ENCODE assay signal across 12 cellular contexts in the genomic region with DNA sequence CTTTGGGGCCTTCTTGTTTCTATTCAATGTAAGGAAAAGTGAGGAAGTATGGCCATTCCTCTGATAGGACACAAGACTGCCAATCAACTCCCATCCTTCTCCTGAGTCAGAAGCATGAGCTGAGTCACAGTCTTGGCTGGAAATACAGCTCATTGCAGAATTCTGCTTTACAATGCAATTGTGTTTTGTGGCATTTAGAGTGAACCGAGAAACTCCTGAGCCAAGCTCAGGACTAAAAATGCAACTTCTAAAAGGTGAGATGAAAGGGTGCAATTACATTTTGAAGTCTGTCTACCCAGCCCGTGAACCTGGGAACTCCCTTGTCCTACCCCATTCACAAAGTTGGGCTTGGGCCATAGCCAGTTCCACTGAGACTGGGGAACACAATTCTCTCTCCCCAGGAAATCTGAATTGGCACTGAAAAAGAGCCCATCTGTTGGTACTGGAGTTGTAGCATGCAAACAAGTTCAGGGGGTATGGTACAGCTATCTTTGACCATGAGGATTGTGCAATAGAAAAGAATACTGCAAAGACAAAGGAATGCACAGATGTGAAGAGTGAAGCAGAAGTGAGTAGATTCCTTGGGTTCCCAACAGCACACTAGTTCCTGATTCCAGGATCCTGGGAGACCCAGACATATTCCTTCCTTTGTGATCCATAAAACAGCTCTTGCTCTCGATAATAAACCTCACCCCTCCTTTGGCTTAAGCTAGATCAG. TPM values are rescaled to one million over a fixed set of nuclear protein-coding genes. Genes with fewer than 3 reads are reported as not detected.
DNase-seq lines count a peak whose midpoint lies in the region; ATAC-seq and TF ChIP-seq lines count a peak whose summit lies in the region.
"Had no signal": no experiment of that assay in that cellular context is flagged by ENCODE, and none has a peak within 500 bp of the region (broad histone marks: within the 10 kb centered on the region; RNA-seq: fewer than 3 reads in every experiment).

No MANE protein-coding gene starts in this region.

- H3K27ac Mint-ChIP-seq in activated CD4-positive, alpha-beta memory T cell treated with anti-CD3 and anti-CD28 coated beads for 36 hours: peak overlapping the region; percentile 51
- H3K27ac Mint-ChIP-seq in activated CD4-positive, alpha-beta memory T cell treated with anti-CD3 and anti-CD28 coated beads, Interleukin-2, amount 10 ng/mL, durations not matched to agents 7 days and 5 days: no peak overlapping the region
- peak overlapping the region; percentile 38 for H3K27ac Mint-ChIP-seq in chondrocyte (ENCODE audit: unreplicated experiment)
- no peak overlapping the region for H3K27ac Mint-ChIP-seq in GM23338

- H4K20me1 ChIP-seq in GM23338 (replicated peaks; ENCODE audit: insufficient read depth): no peaks in the 10 kb centered on the region

- POLR2A ChIA-PET in activated CD4-positive, alpha-beta memory T cell treated with anti-CD3 and anti-CD28 coated beads for 36 hours (lab: Charles Lee): interaction anchor here (1.3 kb wide), 1 partner anchor 23 kb away, joined by 6 read pairs; no protein-coding TSS in a partner anchor
- POLR2A ChIA-PET in activated CD4-positive, alpha-beta memory T cell treated with anti-CD3 and anti-CD28 coated beads, Interleukin-2, amount 10 ng/mL, durations not matched to agents 7 days and 5 days (lab: Charles Lee): no interaction called here

- peaks cover 6% of the 10 kb centered on the region; the same call in 1 of the 2 replicates for H3K4me1 ChIP-seq in GM23338 (ENCODE audit: insufficient read depth)

- peaks cover 1% of the 10 kb centered on the region for H3K36me3 Mint-ChIP-seq in activated CD4-positive, alpha-beta memory T cell treated with anti-CD3 and anti-CD28 coated beads for 36 hours
- peaks cover 59% of the 10 kb centered on the region for H3K36me3 Mint-ChIP-seq in activated CD4-positive, alpha-beta memory T cell treated with anti-CD3 and anti-CD28 coated beads, Interleukin-2, amount 10 ng/mL, durations not matched to agents 7 days and 5 days (ENCODE audit: low read depth)
- H3K36me3 Mint-ChIP-seq in chondrocyte (ENCODE audit: low read depth) (peaks cover 6% of the 10 kb centered on the region), GM23338 (ENCODE audit: low read depth) (no peaks in the 10 kb centered on the region)

- no peak overlapping the region for H3K4me3 ChIP-seq in skeletal muscle cell (ENCODE audit: low read depth, low read length)
- no peak overlapping the region for H3K4me3 ChIP-seq in GM23338
- H3K4me3 ChIP-seq: lung, skin epidermis had no signal

- no peak overlapping the region for H3K4me3 Mint-ChIP-seq in activated CD4-positive, alpha-beta memory T cell treated with anti-CD3 and anti-CD28 coated beads for 36 hours
- H3K4me3 Mint-ChIP-seq in activated CD4-positive, alpha-beta memory T cell treated with anti-CD3 and anti-CD28 coated beads, Interleukin-2, amount 10 ng/mL, durations not matched to agents 7 days and 5 days: no peak overlapping the region
- no peak overlapping the region for H3K4me3 Mint-ChIP-seq in chondrocyte (ENCODE audit: unreplicated experiment)
- no peak overlapping the region for H3K4me3 Mint-ChIP-seq in GM23338

- intact Hi-C loops in activated CD4-positive, alpha-beta memory T cell treated with anti-CD3 and anti-CD28 coated beads for 36 hours (cut with micrococcal nuclease): loop anchor here (1.0 kb wide), 1 partner anchor 17 kb away; no protein-coding TSS in a partner anchor

- H3K36me3 ChIP-seq in GM23338 (ENCODE audit: insufficient read depth): no peaks in the 10 kb centered on the region
- H3K36me3 ChIP-seq: WERI-Rb-1 had no signal

- H3F3A ChIP-seq in GM23338 (replicated peaks; ENCODE audit: low read depth): no peaks in the 10 kb centered on the region

- no peak overlapping the region for H2AFZ ChIP-seq in GM23338

- no peak for TF ChIP-seq CTCF in chondrocyte (IDR thresholded peaks at IDR 0.05)
- TF ChIP-seq CTCF in GM23338 (conservative IDR thresholded peaks at IDR 0.05; ENCODE audit: low read depth in 2 of 2): no peak

- peaks cover 13% of the 10 kb centered on the region for H3K4me1 Mint-ChIP-seq in activated CD4-positive, alpha-beta memory T cell treated with anti-CD3 and anti-CD28 coated beads for 36 hours (ENCODE audit: low read depth)
- H3K4me1 Mint-ChIP-seq in activated CD4-positive, alpha-beta memory T cell treated with anti-CD3 and anti-CD28 coated beads, Interleukin-2, amount 10 ng/mL, durations not matched to agents 7 days and 5 days: peaks cover 18% of the 10 kb centered on the region
- peaks cover 7% of the 10 kb centered on the region for H3K4me1 Mint-ChIP-seq in chondrocyte (ENCODE audit: low read depth)
- peaks cover 14% of the 10 kb centered on the region for H3K4me1 Mint-ChIP-seq in GM23338

- no peak overlapping the region for H3K27ac ChIP-seq in GM23338 (ENCODE audit: low read depth)
- H3K27ac ChIP-seq: WERI-Rb-1 had no signal

- no peaks in the 10 kb centered on the region for H3K79me2 ChIP-seq in GM23338 (replicated peaks; ENCODE audit: insufficient read depth)

- no peaks in the 10 kb centered on the region for H3K9me3 Mint-ChIP-seq in activated CD4-positive, alpha-beta memory T cell treated with anti-CD3 and anti-CD28 coated beads for 36 hours
- no peaks in the 10 kb centered on the region for H3K9me3 Mint-ChIP-seq in activated CD4-positive, alpha-beta memory T cell treated with anti-CD3 and anti-CD28 coated beads, Interleukin-2, amount 10 ng/mL, durations not matched to agents 7 days and 5 days
- peaks cover 20% of the 10 kb centered on the region for H3K9me3 Mint-ChIP-seq in chondrocyte (ENCODE audit: low read depth)
- no peaks in the 10 kb centered on the region for H3K9me3 Mint-ChIP-seq in GM23338

- ATAC-seq in GM23338: no peak

- H3K27me3 Mint-ChIP-seq in activated CD4-positive, alpha-beta memory T cell treated with anti-CD3 and anti-CD28 coated beads for 36 hours: no peaks in the 10 kb centered on the region
- no peaks in the 10 kb centered on the region for H3K27me3 Mint-ChIP-seq in activated CD4-positive, alpha-beta memory T cell treated with anti-CD3 and anti-CD28 coated beads, Interleukin-2, amount 10 ng/mL, durations not matched to agents 7 days and 5 days
- H3K27me3 Mint-ChIP-seq in chondrocyte (ENCODE audit: low read depth) (no peaks in the 10 kb centered on the region), GM23338 (ENCODE audit: insufficient read depth, low read depth, poor library complexity) (peaks cover 5% of the 10 kb centered on the region)

- H3K4me2 ChIP-seq in GM23338: no peak overlapping the region

- CTCF ChIA-PET in activated CD4-positive, alpha-beta memory T cell treated with anti-CD3 and anti-CD28 coated beads for 36 hours (lab: Charles Lee): interaction anchor here (0.6 to 1.8 kb wide), 4 partner anchors 12 to 400 kb away, joined by 3 to 7 read pairs (median 4); no protein-coding TSS in a partner anchor
- CTCF ChIA-PET in activated CD4-positive, alpha-beta memory T cell treated with anti-CD3 and anti-CD28 coated beads, Interleukin-2, amount 10 ng/mL, durations not matched to agents 7 days and 5 days (lab: Charles Lee): interaction anchor here (1.1 to 1.6 kb wide), 2 partner anchors 11 to 23 kb away, joined by 3 to 6 read pairs; no protein-coding TSS in a partner anchor

- H3K9me2 ChIP-seq in GM23338 (ENCODE audit: insufficient read depth): 0 out of 2 replicates have a peak, but pooled peaks cover 2% of the 10 kb centered on the region

- peak; percentile 34 for DNase-seq in activated CD4-positive, alpha-beta memory T cell treated with anti-CD3 and anti-CD28 coated beads for 36 hours
- no peak for DNase-seq in activated CD4-positive, alpha-beta memory T cell treated with anti-CD3 and anti-CD28 coated beads, Interleukin-2, amount 10 ng/mL, durations not matched to agents 7 days and 5 days
- DNase-seq in M059J (ENCODE audit: low read depth) (peak; percentile 74), chondrocyte (ENCODE audit: low spot score) (no peak), skeletal muscle cell (ENCODE audit: low read depth) (peak; percentile 61), DMS153 (lab: John Stamatoyannopoulos, UW) (no peak), NCI-H2029 treated with DMSO at 0.1 percent for 48 hours (lab: John Stamatoyannopoulos, UW) (no peak), GM23338 (ENCODE audit: low spot score) (no peak)
- DNase-seq: WERI-Rb-1 had no signal

- H3K27me3 ChIP-seq in GM23338 (ENCODE audit: insufficient read depth): no peaks in the 10 kb centered on the region

TF ChIP-seq in GM23338, 12 proteins besides CTCF, POLR2A, EP300 and RAD21 (continues in another document):
- no peak for TF ChIP-seq EZH2 (IDR thresholded peaks at IDR 0.05; ENCODE audit: low read depth, unreplicated experiment)

RNA-seq across cellular contexts. Expression of gene CTAG2, which starts 43.1 kb away (rescaled TPM):
- not detected for total RNA-seq in activated CD4-positive, alpha-beta memory T cell treated with anti-CD3 and anti-CD28 coated beads for 36 hours
- not detected for total RNA-seq in activated CD4-positive, alpha-beta memory T cell treated with anti-CD3 and anti-CD28 coated beads, Interleukin-2, amount 10 ng/mL, durations not matched to agents 7 days and 5 days
- total RNA-seq in M059J (2014; rRNA removed; shearing (Covaris generic)): 1.1 TPM in 1 of 2 replicates, not detected in the other
- total RNA-seq in chondrocyte: not detected in 3 replicates
- 0.87 TPM in 1 of 2 replicates, not detected in the other for total RNA-seq in GM23338 (2014; rRNA removed; shearing (Covaris generic))
- not detected in 2 replicates for polyA plus RNA-seq in GM23338 (2016; fragmentation: Nextera tagmentation; extraction: Ambion mirVana)
- total RNA-seq: frontal cortex, lung had no signal

RNA-seq across cellular contexts. Expression of gene GAB3, which starts 54.4 kb away (rescaled TPM):
- 1 to 10 TPM; 3.4 to 3.7 TPM for total RNA-seq in activated CD4-positive, alpha-beta memory T cell treated with anti-CD3 and anti-CD28 coated beads for 36 hours
- total RNA-seq in activated CD4-positive, alpha-beta memory T cell treated with anti-CD3 and anti-CD28 coated beads, Interleukin-2, amount 10 ng/mL, durations not matched to agents 7 days and 5 days: 10 to 100 TPM; 10.5 to 12.0 TPM
- 6.0 and 15.6 TPM in 2 replicates for total RNA-seq in M059J (2014; rRNA removed; shearing (Covaris generic))
- 2.0 to 2.4 TPM (median 2.2 TPM) in 3 replicates for total RNA-seq in chondrocyte
- 0.50 and 1.8 TPM in 2 replicates for total RNA-seq in GM23338 (2014; rRNA removed; shearing (Covaris generic))
- polyA plus RNA-seq in GM23338 (2016; fragmentation: Nextera tagmentation; extraction: Ambion mirVana): 0.35 and 0.89 TPM in 2 replicates

Comparison
In these comparisons a context has a peak if more than half of its experiments do, and no peak if none do; other contexts are left out.
1. DNase-seq: peak in activated CD4-positive, alpha-beta memory T cell treated with anti-CD3 and anti-CD28 coated beads for 36 hours (single experiment), M059J (single experiment) and skeletal muscle cell (single experiment); none in activated CD4-positive, alpha-beta memory T cell treated with anti-CD3 and anti-CD28 coated beads, Interleukin-2, amount 10 ng/mL, durations not matched to agents 7 days and 5 days (single experiment), chondrocyte (single experiment), DMS153 (single experiment), NCI-H2029 treated with DMSO at 0.1 percent for 48 hours (single experiment) and GM23338 (single experiment).
2. H3K27ac Mint-ChIP-seq: peak in activated CD4-positive, alpha-beta memory T cell treated with anti-CD3 and anti-CD28 coated beads for 36 hours (single experiment) and chondrocyte (single experiment); none in activated CD4-positive, alpha-beta memory T cell treated with anti-CD3 and anti-CD28 coated beads, Interleukin-2, amount 10 ng/mL, durations not matched to agents 7 days and 5 days (single experiment) and GM23338 (single experiment).